Comparison of ENCODE assay signal across 24 cellular contexts in genomic region chr2:28119631-28120030, GRCh38.
"Had no signal": no experiment of that assay in that cellular context is flagged by ENCODE, and none has a peak within 500 bp of the region (broad histone marks: within the 10 kb centered on the region; RNA-seq: fewer than 3 reads in every experiment).

No MANE protein-coding gene starts in this region.

- ATAC-seq: naive thymus-derived CD4-positive, alpha-beta T cell; natural killer cell; pancreas; right cardiac atrium; right lobe of liver; stimulated activated effector memory CD8-positive, alpha-beta T cell treated with anti-CD3 and anti-CD28 coated beads, Interleukin-12 subunit alpha, Interleukin-12 subunit beta, amount 100 ng/mL, for 72 hours; stimulated activated naive B cell treated with anti-CD40 and anti-IgM and Interleukin-4, amounts not matched to agents 10 μg/mL and 1 μg/mL and 100 μg/mL, for 72 hours had no signal

- H3K4me3 Mint-ChIP-seq: naive thymus-derived CD4-positive, alpha-beta T cell; natural killer cell; nephron; neural progenitor cell; stimulated activated effector memory CD8-positive, alpha-beta T cell treated with anti-CD3 and anti-CD28 coated beads, Interleukin-12 subunit alpha, Interleukin-12 subunit beta, amount 100 ng/mL, for 72 hours; stimulated activated naive B cell treated with anti-CD40 and anti-IgM and Interleukin-4, amounts not matched to agents 10 μg/mL and 1 μg/mL and 100 μg/mL, for 72 hours; stimulated activated naive CD8-positive, alpha-beta T cell treated with anti-CD3 and anti-CD28 coated beads, Interleukin-15, Interleukin-2, amounts not matched to agents 100 ng/mL and 50 ng/mL, for 24 hours had no signal

- H3K27ac ChIP-seq: neural progenitor cell, pancreas, prostate gland, right lobe of liver, sigmoid colon, stomach, thoracic aorta, thyroid gland, tibial nerve, upper lobe of left lung, vagina had no signal

- H3K27ac Mint-ChIP-seq: naive thymus-derived CD4-positive, alpha-beta T cell; natural killer cell; nephron; neural progenitor cell; stimulated activated effector memory CD8-positive, alpha-beta T cell treated with anti-CD3 and anti-CD28 coated beads, Interleukin-12 subunit alpha, Interleukin-12 subunit beta, amount 100 ng/mL, for 72 hours; stimulated activated naive B cell treated with anti-CD40 and anti-IgM and Interleukin-4, amounts not matched to agents 10 μg/mL and 1 μg/mL and 100 μg/mL, for 72 hours; stimulated activated naive CD8-positive, alpha-beta T cell treated with anti-CD3 and anti-CD28 coated beads, Interleukin-15, Interleukin-2, amounts not matched to agents 100 ng/mL and 50 ng/mL, for 24 hours had no signal

- H3K4me1 ChIP-seq: neural progenitor cell, prostate gland, right lobe of liver, sigmoid colon, stomach, thyroid gland, tibial nerve had no signal

- H3K36me3 Mint-ChIP-seq: natural killer cell, neural progenitor cell had no signal

- H3K36me3 ChIP-seq: neural progenitor cell, pancreas, prostate gland, right lobe of liver, sigmoid colon, stomach, thoracic aorta, thyroid gland, tibial nerve, upper lobe of left lung, vagina had no signal

- H3K9me3 ChIP-seq: pancreas, prostate gland, right lobe of liver, sigmoid colon, stomach, thoracic aorta, thyroid gland, tibial nerve, upper lobe of left lung, vagina had no signal

- H3K4me1 Mint-ChIP-seq: nephron, neural progenitor cell had no signal

- H3K27me3 ChIP-seq: neural progenitor cell, pancreas, right lobe of liver, sigmoid colon, stomach, thyroid gland, tibial nerve, upper lobe of left lung, vagina had no signal

- H3K9me3 Mint-ChIP-seq: natural killer cell; neural progenitor cell; stimulated activated effector memory CD8-positive, alpha-beta T cell treated with anti-CD3 and anti-CD28 coated beads, Interleukin-12 subunit alpha, Interleukin-12 subunit beta, amount 100 ng/mL, for 72 hours; stimulated activated naive B cell treated with anti-CD40 and anti-IgM and Interleukin-4, amounts not matched to agents 10 μg/mL and 1 μg/mL and 100 μg/mL, for 72 hours had no signal

- DNase-seq: naive thymus-derived CD4-positive, alpha-beta T cell; natural killer cell; occipital lobe; pancreas; right cardiac atrium; right lobe of liver; sigmoid colon; small intestine; stimulated activated CD4-positive, alpha-beta T cell treated with anti-CD3 and anti-CD28 coated beads, Interleukin-15, amount 100 ng/mL, for 24 hours; stimulated activated CD4-positive, alpha-beta T cell treated with anti-CD3 and anti-CD28 coated beads, Interleukin-4, amount 100 ng/mL, for 24 hours; stimulated activated naive B cell treated with anti-CD40 and anti-IgM and Interleukin-4, amounts not matched to agents 10 μg/mL and 1 μg/mL and 100 μg/mL, for 72 hours; stimulated activated naive CD4-positive, alpha-beta T cell treated with Interleukin-2 at 50 U/mL for 16 hours; stomach; thyroid gland; trophoblast cell; upper lobe of left lung had no signal

- H2AFZ ChIP-seq: neural progenitor cell had no signal

- H3K4me3 ChIP-seq: neural progenitor cell, pancreas, prostate gland, right lobe of liver, sigmoid colon, stomach, thoracic aorta, thyroid gland, tibial nerve, upper lobe of left lung, vagina had no signal

- H3K27me3 Mint-ChIP-seq: naive thymus-derived CD4-positive, alpha-beta T cell; stimulated activated naive B cell treated with anti-CD40 and anti-IgM and Interleukin-4, amounts not matched to agents 10 μg/mL and 1 μg/mL and 100 μg/mL, for 72 hours; stimulated activated naive CD8-positive, alpha-beta T cell treated with anti-CD3 and anti-CD28 coated beads, Interleukin-15, Interleukin-2, amounts not matched to agents 100 ng/mL and 50 ng/mL, for 24 hours had no signal

- H3K4me2 ChIP-seq: neural progenitor cell had no signal
